ENCODE assay signal across 8 cellular contexts in genomic region chr3:54853573-54854404, GRCh38.
DNase-seq lines count a peak whose midpoint lies in the region; ATAC-seq lines count a peak whose summit lies in the region.

No MANE protein-coding gene starts in this region.

- peak; percentile 64 for ATAC-seq in GM21423 (IDR thresholded peaks at IDR 0.05; ENCODE audit: unreplicated experiment)
- no peak for ATAC-seq in HG03095 (IDR thresholded peaks at IDR 0.05; ENCODE audit: unreplicated experiment)

- in situ Hi-C loops in SK-MEL-5 (cut with HindIII; ENCODE audit: low pct_unique_long_range_greater_than_20kb, low sequenced_read_pairs) = no loop called here

- DNase-seq in DMS114 treated with DMSO at 0.1 percent for 48 hours (lab: John Stamatoyannopoulos, UW; ENCODE audit: unreplicated experiment) = peak; percentile 41
- peak; percentile 64 for DNase-seq in LoVo (ENCODE audit: low spot score)
- peak; percentile 58 for DNase-seq in SK-MEL-5 (ENCODE audit: low read depth, low spot score)
- DNase-seq in brain pericyte (ENCODE audit: low read depth, low spot score) = peak; percentile 6
- peak; percentile 78 for DNase-seq in inferior parietal cortex (ENCODE audit: extremely low spot score)
- peak; percentile 30 for DNase-seq in stimulated activated CD4-positive, alpha-beta T cell treated with anti-CD3 and anti-CD28 coated beads, Interleukin-12 subunit alpha, Interleukin-12 subunit beta, amount 100 ng/mL, for 4 hours

Comparison
In these comparisons a context has a peak if more than half of its experiments do, and no peak if none do; other contexts are left out.
1. DNase-seq: peak in every context shown above with its lines; median percentile 78 in inferior parietal cortex; 64 in LoVo; 58 in SK-MEL-5; 41 in DMS114 treated with DMSO at 0.1 percent for 48 hours; 30 in stimulated activated CD4-positive, alpha-beta T cell treated with anti-CD3 and anti-CD28 coated beads, Interleukin-12 subunit alpha, Interleukin-12 subunit beta, amount 100 ng/mL, for 4 hours; 6 in brain pericyte.